8 cellular contexts compared by ENCODE assay signal in the genomic region with DNA sequence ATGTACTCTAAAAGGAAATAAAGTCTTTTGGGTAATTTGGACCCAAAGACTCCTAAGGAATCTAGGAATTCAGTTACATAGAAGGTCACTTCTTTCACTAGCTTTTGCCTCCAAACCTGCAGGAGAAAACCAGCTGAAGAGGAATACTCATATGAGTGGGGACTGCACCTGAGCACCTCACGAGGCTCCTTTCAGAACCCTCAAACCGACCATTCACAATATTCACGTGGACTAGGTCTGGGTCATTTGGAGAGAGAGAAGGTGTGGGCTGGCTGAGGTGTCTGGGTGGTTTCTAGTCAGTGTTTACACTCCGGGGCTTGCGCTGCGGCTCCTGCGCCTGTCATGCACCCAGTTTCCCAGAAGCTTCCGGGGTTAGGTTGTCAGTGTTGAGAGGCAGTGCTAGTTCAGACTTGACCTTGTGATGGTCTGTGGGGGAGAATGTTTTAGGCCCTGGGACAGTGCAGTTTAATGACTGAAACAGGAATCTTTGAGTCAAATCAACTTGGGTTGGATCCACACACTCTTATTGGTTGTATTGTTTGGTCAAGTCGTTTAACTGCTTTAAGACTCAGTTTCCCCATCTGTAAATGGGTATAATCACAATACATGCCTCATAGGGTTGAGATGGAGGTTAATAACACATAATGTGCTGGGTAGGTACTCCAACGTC.
DNase-seq lines count a peak whose midpoint lies in the region; ATAC-seq, FAIRE-seq and TF ChIP-seq lines count a peak whose summit lies in the region.

No MANE protein-coding gene starts in this region.

- DNase-seq in activated CD4-positive, alpha-beta T cell treated with anti-CD3 and anti-CD28 coated beads, Interleukin-2, amount 10 ng/mL, durations not matched to agents 24 days and 14 days = peak; percentile 85
- no peak for DNase-seq in keratinocyte (ENCODE audit: low read depth, low spot score)
- DNase-seq in upper lobe of right lung = no peak
- no peak for DNase-seq in SKM-1 treated with dmso at 0.1 percent for 144 hours (lab: John Stamatoyannopoulos, UW; ENCODE audit: unreplicated experiment)
- DNase-seq in midbrain (lab: John Stamatoyannopoulos, UW) = no peak
- DNase-seq in heart left ventricle = no peak

- peak; percentile 80 for ATAC-seq in GM18868 (IDR thresholded peaks at IDR 0.05; ENCODE audit: unreplicated experiment)
- peak; percentile 75 for ATAC-seq in HG02970 (IDR thresholded peaks at IDR 0.05; ENCODE audit: low FRiP score, unreplicated experiment)
- peak; percentile 66 for ATAC-seq in upper lobe of right lung
- no peak for ATAC-seq in heart left ventricle

- H3K9me3 Mint-ChIP-seq in activated CD4-positive, alpha-beta T cell treated with anti-CD3 and anti-CD28 coated beads, Interleukin-2, amount 10 ng/mL, durations not matched to agents 24 days and 14 days = no peaks in the 10 kb centered on the region

- H3K9me1 ChIP-seq in keratinocyte (ENCODE audit: control insufficient read depth, extremely low read depth, insufficient read depth, low read length) = no peaks in the 10 kb centered on the region

- intact Hi-C loops in activated CD4-positive, alpha-beta T cell treated with anti-CD3 and anti-CD28 coated beads, Interleukin-2, amount 10 ng/mL, durations not matched to agents 24 days and 14 days (cut with micrococcal nuclease) = loop anchor here (1.0 to 5.0 kb wide), 4 partner anchors 9 to 105 kb away; partner anchors contain the start of gene RANBP2
- intact Hi-C loops in upper lobe of right lung (cut with DNase I) = no loop called here
- intact Hi-C loops in heart left ventricle (cut with DNase I) = loop anchor here in 1 of 10 donors (10.0 kb wide), 1 partner anchor 102 kb away; the partner anchor contains the start of gene RANBP2

- peak; percentile 63 for FAIRE-seq in keratinocyte (lab: Jason Lieb, UNC)

- H3K9ac ChIP-seq in keratinocyte (ENCODE audit: control insufficient read depth, extremely low read depth, insufficient read depth, low read length) = peak overlapping the region; percentile 73

- H3K4me1 ChIP-seq in keratinocyte (ENCODE audit: control insufficient read depth, extremely low read depth, insufficient read depth, low read length) (peaks cover 57% of the 10 kb centered on the region), upper lobe of right lung (peaks cover 65% of the 10 kb centered on the region), heart left ventricle (peaks cover 0 to 67% (median 15%) of the 10 kb centered on the region in 12 donors)

- WGBS in heart left ventricle, 4 donors = 88 to 92% (median 89%) methylated on average over 10 of the region's 10 CpGs

- H3K36me3 ChIP-seq in keratinocyte (ENCODE audit: control insufficient read depth in 2 of 2, extremely low read depth in 1 of 2, insufficient read depth in 2 of 2, low read length in 2 of 2) (no peaks in the 10 kb centered on the region), upper lobe of right lung (no peaks in the 10 kb centered on the region), heart left ventricle (peaks cover 0 to 2% (median 0%) of the 10 kb centered on the region in 9 donors)

- TF ChIP-seq CTCF in keratinocyte (optimal IDR thresholded peaks at IDR 0.05 in 1 of 3, IDR thresholded peaks at IDR 0.05 in 1 of 3, conservative IDR thresholded peaks at IDR 0.05 in 1 of 3; ENCODE audit: extremely low read depth in 1 of 3, insufficient read depth in 2 of 3, low read length in 3 of 3) (no peak), upper lobe of right lung (IDR thresholded peaks at IDR 0.05) (no peak), heart left ventricle (IDR thresholded peaks at IDR 0.05) (no peak)

- H3K36me3 Mint-ChIP-seq in activated CD4-positive, alpha-beta T cell treated with anti-CD3 and anti-CD28 coated beads, Interleukin-2, amount 10 ng/mL, durations not matched to agents 24 days and 14 days (ENCODE audit: low read depth) = peaks cover 2% of the 10 kb centered on the region

- H4K20me1 ChIP-seq in keratinocyte (ENCODE audit: control insufficient read depth, extremely low read depth, insufficient read depth, low read length) = no peaks in the 10 kb centered on the region

- H3K4me1 Mint-ChIP-seq in activated CD4-positive, alpha-beta T cell treated with anti-CD3 and anti-CD28 coated beads, Interleukin-2, amount 10 ng/mL, durations not matched to agents 24 days and 14 days = peaks cover 76% of the 10 kb centered on the region

- H3K27me3 ChIP-seq in keratinocyte (ENCODE audit: control insufficient read depth, extremely low read depth, insufficient read depth, low read length) (no peaks in the 10 kb centered on the region), upper lobe of right lung (no peaks in the 10 kb centered on the region), heart left ventricle (no peaks in the 10 kb centered on the region)

- H3K27ac ChIP-seq in keratinocyte (ENCODE audit: control insufficient read depth, insufficient read depth, low read length) = peak overlapping the region; percentile 93
- peak overlapping the region; percentile 91 for H3K27ac ChIP-seq in upper lobe of right lung
- peak overlapping the region in 2 of 12 donors; percentile 12 to 55 for H3K27ac ChIP-seq in heart left ventricle

- H3K4me3 ChIP-seq in keratinocyte (ENCODE audit: control insufficient read depth in 2 of 3, extremely low read depth in 1 of 3, insufficient read depth in 2 of 3, low read depth in 1 of 3, low read length in 3 of 3) (peak overlapping the region in 2 of 3 experiments; percentile 36 to 49), upper lobe of right lung (peak overlapping the region; percentile 3), heart left ventricle (peak overlapping the region in 1 of 12 donors; percentile 1)

- H3K4me3 Mint-ChIP-seq in activated CD4-positive, alpha-beta T cell treated with anti-CD3 and anti-CD28 coated beads, Interleukin-2, amount 10 ng/mL, durations not matched to agents 24 days and 14 days = peak overlapping the region; percentile 56

- no peaks in the 10 kb centered on the region for H3K27me3 Mint-ChIP-seq in activated CD4-positive, alpha-beta T cell treated with anti-CD3 and anti-CD28 coated beads, Interleukin-2, amount 10 ng/mL, durations not matched to agents 24 days and 14 days

- H3K79me2 ChIP-seq in keratinocyte (ENCODE audit: control insufficient read depth, insufficient read depth, low read length) = peaks cover 61% of the 10 kb centered on the region

- peak overlapping the region; percentile 92 for H3K27ac Mint-ChIP-seq in activated CD4-positive, alpha-beta T cell treated with anti-CD3 and anti-CD28 coated beads, Interleukin-2, amount 10 ng/mL, durations not matched to agents 24 days and 14 days

- no peak for TF ChIP-seq POLR2A in heart left ventricle (IDR thresholded peaks at IDR 0.05)

- no peaks in the 10 kb centered on the region for H3K9me3 ChIP-seq in keratinocyte (ENCODE audit: control insufficient read depth, low read depth, low read length)
- H3K9me3 ChIP-seq in upper lobe of right lung = no peaks in the 10 kb centered on the region
- H3K9me3 ChIP-seq in heart left ventricle = no peaks in the 10 kb centered on the region

- H2AFZ ChIP-seq in keratinocyte (ENCODE audit: control insufficient read depth, low read length) = no peak overlapping the region

- H3K4me2 ChIP-seq in keratinocyte (ENCODE audit: control insufficient read depth, extremely low read depth, insufficient read depth, low read depth, low read length) = peak overlapping the region; percentile 84

- dilution Hi-C loops in keratinocyte (cut with MboI; ENCODE audit: extremely low pct_ligation_motif_present, low sequenced_read_pairs) = no loop called here

Comparison
In these comparisons a context has a peak if more than half of its experiments do, and no peak if none do; other contexts are left out.
1. ATAC-seq: peak in GM18868 (single experiment), HG02970 (single experiment) and upper lobe of right lung (single experiment); none in heart left ventricle (0 of 4).